Comparison of ENCODE assay signal across 22 cellular contexts in the genomic region with DNA sequence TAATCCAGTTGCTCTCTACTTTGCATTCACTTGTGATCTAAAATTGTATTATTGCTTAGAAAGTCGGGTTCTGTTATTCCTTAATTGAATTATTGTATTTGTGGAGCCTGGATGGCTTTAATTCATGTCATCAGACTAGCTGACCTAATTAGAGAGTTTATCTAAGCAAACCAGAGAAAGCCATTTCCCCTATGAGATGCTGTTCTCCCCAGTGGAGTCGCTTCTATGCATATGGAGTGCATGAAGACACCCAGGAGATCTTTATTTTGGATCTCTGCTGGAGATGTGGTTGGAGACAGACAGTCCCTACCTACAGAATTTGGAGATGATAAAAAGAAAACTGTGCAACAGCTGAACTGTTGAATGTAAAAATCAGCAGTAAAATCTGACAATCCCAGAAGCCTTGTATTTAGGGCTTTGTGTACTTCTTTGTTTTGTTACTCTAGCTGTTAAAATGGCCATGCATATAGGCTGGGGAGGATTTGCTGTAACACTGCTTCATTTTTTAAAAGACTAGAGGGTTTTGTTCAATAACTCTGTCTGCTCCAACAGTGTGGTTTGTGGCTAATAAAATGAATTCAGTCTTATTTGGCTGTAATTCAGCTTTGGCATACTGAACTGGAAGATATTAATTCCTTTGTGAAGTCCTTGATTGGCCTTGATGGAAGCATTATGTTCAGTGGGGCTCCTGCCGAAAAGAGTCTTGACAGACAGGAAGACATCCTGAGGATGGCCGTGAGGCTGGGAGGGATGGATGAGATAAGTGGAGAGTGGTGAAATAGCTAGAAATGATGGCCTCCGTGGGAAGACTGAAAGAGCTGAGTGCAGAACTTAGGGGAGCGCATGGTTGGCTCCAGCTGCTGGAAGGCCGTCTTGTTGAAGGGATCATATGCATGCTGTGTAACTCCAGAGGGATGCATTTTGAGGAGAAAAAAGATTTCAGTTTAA. TPM values are rescaled to one million over a fixed set of nuclear protein-coding genes. Genes with fewer than 3 reads are reported as not detected.
DNase-seq lines count a peak whose midpoint lies in the region; ATAC-seq and TF ChIP-seq lines count a peak whose summit lies in the region.
"Had no signal": no experiment of that assay in that cellular context is flagged by ENCODE, and none has a peak within 500 bp of the region (broad histone marks: within the 10 kb centered on the region; RNA-seq: fewer than 3 reads in every experiment).

No MANE protein-coding gene starts in this region.

- peaks cover 67% of the 10 kb centered on the region for H3K36me3 Mint-ChIP-seq in activated T-helper 2 cell treated with anti-CD3 and anti-CD28 coated beads, Interferon-gamma antibody, Interleukin-2, Interleukin-4, amounts not matched to agents 10 μg/mL and 5 μg/mL and 100 μg/mL, durations not matched to agents 14 hours and 24 hours and 36 hours (ENCODE audit: low read depth)
- peaks cover 50% of the 10 kb centered on the region for H3K36me3 Mint-ChIP-seq in stimulated activated memory B cell treated with anti-CD40 and anti-IgM and Interleukin-4, amounts not matched to agents 10 μg/mL and 1 μg/mL and 100 μg/mL, for 72 hours
- no peaks in the 10 kb centered on the region for H3K36me3 Mint-ChIP-seq in osteocyte (ENCODE audit: unreplicated experiment)
- H3K36me3 Mint-ChIP-seq in CD8-positive, alpha-beta memory T cell = peaks cover 0 to 3% (median 2%) of the 10 kb centered on the region in 3 donors

- H3K4me3 Mint-ChIP-seq in activated T-helper 2 cell treated with anti-CD3 and anti-CD28 coated beads, Interferon-gamma antibody, Interleukin-2, Interleukin-4, amounts not matched to agents 10 μg/mL and 5 μg/mL and 100 μg/mL, durations not matched to agents 14 hours and 24 hours and 36 hours (ENCODE audit: low read depth) = no peak overlapping the region
- H3K4me3 Mint-ChIP-seq in stimulated activated memory B cell treated with anti-CD40 and anti-IgM and Interleukin-4, amounts not matched to agents 10 μg/mL and 1 μg/mL and 100 μg/mL, for 72 hours = no peak overlapping the region
- no peak overlapping the region for H3K4me3 Mint-ChIP-seq in osteocyte (ENCODE audit: unreplicated experiment)
- peak overlapping the region in 1 of 7 donors; percentile 9 for H3K4me3 Mint-ChIP-seq in CD8-positive, alpha-beta memory T cell
- H3K4me3 Mint-ChIP-seq: CD14-positive monocyte, H9 had no signal

- H3K36me3 ChIP-seq in CD8-positive, alpha-beta memory T cell (ENCODE audit: insufficient read depth, low read length) = no peaks in the 10 kb centered on the region

- H3K4me3 ChIP-seq in fibroblast of the aortic adventitia (ENCODE audit: low read depth, low read length) = no peak overlapping the region
- H3K4me3 ChIP-seq in CD8-positive, alpha-beta memory T cell (ENCODE audit: low read length) = no peak overlapping the region
- H3K4me3 ChIP-seq: smooth muscle cell had no signal

- no peaks in the 10 kb centered on the region for H3K9me3 Mint-ChIP-seq in activated T-helper 2 cell treated with anti-CD3 and anti-CD28 coated beads, Interferon-gamma antibody, Interleukin-2, Interleukin-4, amounts not matched to agents 10 μg/mL and 5 μg/mL and 100 μg/mL, durations not matched to agents 14 hours and 24 hours and 36 hours
- no peaks in the 10 kb centered on the region for H3K9me3 Mint-ChIP-seq in stimulated activated memory B cell treated with anti-CD40 and anti-IgM and Interleukin-4, amounts not matched to agents 10 μg/mL and 1 μg/mL and 100 μg/mL, for 72 hours
- no peaks in the 10 kb centered on the region for H3K9me3 Mint-ChIP-seq in osteocyte (ENCODE audit: unreplicated experiment)
- no peaks in the 10 kb centered on the region for H3K9me3 Mint-ChIP-seq in CD8-positive, alpha-beta memory T cell
- H3K9me3 Mint-ChIP-seq: activated naive CD4-positive, alpha-beta T cell treated with anti-CD3 and anti-CD28 coated beads, Interleukin-2, amount 50 U/mL, for 72 hours; H9 had no signal

- no peaks in the 10 kb centered on the region for H3K9me3 ChIP-seq in CD8-positive, alpha-beta memory T cell (ENCODE audit: low read length)
- H3K9me3 ChIP-seq: neutrophil had no signal

- H3K27ac Mint-ChIP-seq in activated T-helper 2 cell treated with anti-CD3 and anti-CD28 coated beads, Interferon-gamma antibody, Interleukin-2, Interleukin-4, amounts not matched to agents 10 μg/mL and 5 μg/mL and 100 μg/mL, durations not matched to agents 14 hours and 24 hours and 36 hours = peak overlapping the region; percentile 61
- peak overlapping the region; percentile 17 for H3K27ac Mint-ChIP-seq in stimulated activated memory B cell treated with anti-CD40 and anti-IgM and Interleukin-4, amounts not matched to agents 10 μg/mL and 1 μg/mL and 100 μg/mL, for 72 hours
- no peak overlapping the region for H3K27ac Mint-ChIP-seq in osteocyte (ENCODE audit: unreplicated experiment)
- peak overlapping the region in 1 of 8 donors; percentile 79 for H3K27ac Mint-ChIP-seq in CD8-positive, alpha-beta memory T cell

- ATAC-seq in stimulated activated memory B cell treated with anti-CD40 and anti-IgM and Interleukin-4, amounts not matched to agents 10 μg/mL and 1 μg/mL and 100 μg/mL, for 72 hours = no peak
- ATAC-seq: activated naive CD4-positive, alpha-beta T cell treated with anti-CD3 and anti-CD28 coated beads, Interleukin-2, amount 50 U/mL, for 72 hours had no signal

- no peak overlapping the region for H3K27ac ChIP-seq in CD8-positive, alpha-beta memory T cell (ENCODE audit: low read depth, low read length)
- H3K27ac ChIP-seq: KMS-11, neutrophil had no signal

- H3K27me3 Mint-ChIP-seq in activated T-helper 2 cell treated with anti-CD3 and anti-CD28 coated beads, Interferon-gamma antibody, Interleukin-2, Interleukin-4, amounts not matched to agents 10 μg/mL and 5 μg/mL and 100 μg/mL, durations not matched to agents 14 hours and 24 hours and 36 hours (ENCODE audit: low read depth) = no peaks in the 10 kb centered on the region
- H3K27me3 Mint-ChIP-seq in stimulated activated memory B cell treated with anti-CD40 and anti-IgM and Interleukin-4, amounts not matched to agents 10 μg/mL and 1 μg/mL and 100 μg/mL, for 72 hours = no peaks in the 10 kb centered on the region
- H3K27me3 Mint-ChIP-seq in osteocyte (ENCODE audit: unreplicated experiment) = no peaks in the 10 kb centered on the region
- H3K27me3 Mint-ChIP-seq in CD8-positive, alpha-beta memory T cell = no peaks in the 10 kb centered on the region

- POLR2A ChIA-PET in CD8-positive, alpha-beta memory T cell (lab: Charles Lee) = no interaction called here

- CTCF ChIA-PET in CD8-positive, alpha-beta memory T cell (lab: Charles Lee) = no interaction called here

- no peaks in the 10 kb centered on the region for H3K27me3 ChIP-seq in CD8-positive, alpha-beta memory T cell (ENCODE audit: insufficient read depth, low read length, poor library complexity, severe bottlenecking)
- H3K27me3 ChIP-seq: neutrophil had no signal

- no peaks in the 10 kb centered on the region for H3K4me1 ChIP-seq in CD8-positive, alpha-beta memory T cell (ENCODE audit: insufficient read depth, low read length)

- TF ChIP-seq CTCF in fibroblast of the aortic adventitia (IDR thresholded peaks at IDR 0.05; ENCODE audit: insufficient read depth, low read length) = no peak
- TF ChIP-seq CTCF in osteocyte (IDR thresholded peaks at IDR 0.05) = no peak

- intact Hi-C loops in activated T-helper 2 cell treated with anti-CD3 and anti-CD28 coated beads, Interferon-gamma antibody, Interleukin-2, Interleukin-4, amounts not matched to agents 10 μg/mL and 5 μg/mL and 100 μg/mL, durations not matched to agents 14 hours and 24 hours and 36 hours (cut with micrococcal nuclease) = no loop called here

- peaks cover 25% of the 10 kb centered on the region for H3K4me1 Mint-ChIP-seq in activated T-helper 2 cell treated with anti-CD3 and anti-CD28 coated beads, Interferon-gamma antibody, Interleukin-2, Interleukin-4, amounts not matched to agents 10 μg/mL and 5 μg/mL and 100 μg/mL, durations not matched to agents 14 hours and 24 hours and 36 hours (ENCODE audit: low read depth)
- peaks cover 8% of the 10 kb centered on the region for H3K4me1 Mint-ChIP-seq in stimulated activated memory B cell treated with anti-CD40 and anti-IgM and Interleukin-4, amounts not matched to agents 10 μg/mL and 1 μg/mL and 100 μg/mL, for 72 hours
- H3K4me1 Mint-ChIP-seq in osteocyte (ENCODE audit: unreplicated experiment) = peaks cover 9% of the 10 kb centered on the region
- H3K4me1 Mint-ChIP-seq in CD8-positive, alpha-beta memory T cell = no peaks in the 10 kb centered on the region
- H3K4me1 Mint-ChIP-seq: CD14-positive monocyte had no signal

- DNase-seq in NCI-H82 treated with DMSO at 0.1 percent for 48 hours (lab: John Stamatoyannopoulos, UW; ENCODE audit: unreplicated experiment) = peak; percentile 73
- no peak for DNase-seq in activated T-helper 2 cell treated with anti-CD3 and anti-CD28 coated beads, Interferon-gamma antibody, Interleukin-2, Interleukin-4, amounts not matched to agents 10 μg/mL and 5 μg/mL and 100 μg/mL, durations not matched to agents 14 hours and 24 hours and 36 hours (ENCODE audit: low spot score)
- DNase-seq in fibroblast of the aortic adventitia (ENCODE audit: low read depth) = peak; percentile 54
- DNase-seq in HK-2 (ENCODE audit: unreplicated experiment) = no peak
- DNase-seq in osteocyte (ENCODE audit: extremely low spot score, unreplicated experiment) = no peak
- no peak for DNase-seq in CD8-positive, alpha-beta memory T cell
- DNase-seq: activated CD4-positive, alpha-beta T cell treated with anti-CD3 and anti-CD28 coated beads, Interleukin-2, amount 50 U/mL, for 1 hour; aorta; effector CD8-positive, alpha-beta T cell; H9; islet precursor cell; NCI-H146; NCI-H510A; NK-92 treated with Interleukin-12 subunit alpha and Interleukin-12 subunit beta, amount 100 ng/mL, for 24 hours; T-helper 2 cell had no signal

RNA-seq across cellular contexts. Expression of gene MYO18B, which starts 45.0 kb away (rescaled TPM):
- 6.0 and 6.1 TPM in 2 replicates for total RNA-seq in activated T-helper 2 cell treated with anti-CD3 and anti-CD28 coated beads, Interferon-gamma antibody, Interleukin-2, Interleukin-4, amounts not matched to agents 10 μg/mL and 5 μg/mL and 100 μg/mL, durations not matched to agents 14 hours and 24 hours and 36 hours
- 0.08 TPM in 1 of 2 replicates, not detected in the other for total RNA-seq in fibroblast of the aortic adventitia (ENCODE audit: low replicate concordance)
- not detected in 2 replicates for total RNA-seq in osteocyte
- total RNA-seq in CD8-positive, alpha-beta memory T cell = under 1 TPM; 0.59 to 0.84 TPM
- 0.06 TPM for polyA plus RNA-seq in CD8-positive, alpha-beta memory T cell
- polyA plus RNA-seq: AG04450, CD14-positive monocyte had no signal

Comparison
In these comparisons a context has a peak if more than half of its experiments do, and no peak if none do; other contexts are left out.
1. DNase-seq: peak in NCI-H82 treated with DMSO at 0.1 percent for 48 hours (single experiment) and fibroblast of the aortic adventitia (single experiment); none in activated T-helper 2 cell treated with anti-CD3 and anti-CD28 coated beads, Interferon-gamma antibody, Interleukin-2, Interleukin-4, amounts not matched to agents 10 μg/mL and 5 μg/mL and 100 μg/mL, durations not matched to agents 14 hours and 24 hours and 36 hours (single experiment), HK-2 (single experiment), osteocyte (single experiment) and CD8-positive, alpha-beta memory T cell (0 of 5).